ENCODE assay signal across 28 cellular contexts in genomic region chr9:105683688-105684275, GRCh38. TPM values are rescaled to one million over a fixed set of nuclear protein-coding genes. Genes with fewer than 3 reads are reported as not detected.
"Had no signal": no experiment of that assay in that cellular context is flagged by ENCODE, and none has a peak within 500 bp of the region (broad histone marks: within the 10 kb centered on the region; RNA-seq: fewer than 3 reads in every experiment).

No MANE protein-coding gene starts in this region.

- H3K4me1 ChIP-seq: esophagus squamous epithelium, testis, tibial artery had no signal

- DNase-seq: cortex of kidney; effector memory CD8-positive, alpha-beta T cell; erythroblast; esophagus squamous epithelium; foreskin melanocyte; mesenchymal stem cell; mucosa of descending colon; naive thymus-derived CD8-positive, alpha-beta T cell; occipital lobe; ovary; posterior cingulate gyrus; retina; right lobe of liver; stimulated activated CD4-positive, alpha-beta T cell treated with anti-CD3 and anti-CD28 coated beads, Interleukin-2, amount 100 ng/mL, for 24 hours; stimulated activated CD4-positive, alpha-beta T cell treated with anti-CD3 and anti-CD28 coated beads, Interleukin-4, amount 100 ng/mL, for 24 hours; stimulated activated naive CD8-positive, alpha-beta T cell treated with anti-CD3 and anti-CD28 coated beads, Interleukin-15, Interleukin-2, amounts not matched to agents 100 U/mL and 50 U/mL, for 24 hours; substantia nigra; testis; tibial artery had no signal

- H3K4me1 Mint-ChIP-seq: mesothelial cell of epicardium; naive thymus-derived CD8-positive, alpha-beta T cell; stimulated activated memory B cell treated with anti-CD40 and anti-IgM and Interleukin-4, amounts not matched to agents 10 μg/mL and 1 μg/mL and 100 μg/mL, for 72 hours had no signal

- H3K27ac Mint-ChIP-seq: mesothelial cell of epicardium; naive thymus-derived CD8-positive, alpha-beta T cell; stimulated activated memory B cell treated with anti-CD40 and anti-IgM and Interleukin-4, amounts not matched to agents 10 μg/mL and 1 μg/mL and 100 μg/mL, for 72 hours; type B pancreatic cell had no signal

- H3K4me3 Mint-ChIP-seq: effector memory CD8-positive, alpha-beta T cell; mesothelial cell of epicardium; naive thymus-derived CD8-positive, alpha-beta T cell; stimulated activated memory B cell treated with anti-CD40 and anti-IgM and Interleukin-4, amounts not matched to agents 10 μg/mL and 1 μg/mL and 100 μg/mL, for 72 hours; type B pancreatic cell had no signal

- H3K27me3 Mint-ChIP-seq: stimulated activated memory B cell treated with anti-CD40 and anti-IgM and Interleukin-4, amounts not matched to agents 10 μg/mL and 1 μg/mL and 100 μg/mL, for 72 hours had no signal

- H3K36me3 Mint-ChIP-seq: mesothelial cell of epicardium; naive thymus-derived CD8-positive, alpha-beta T cell; stimulated activated memory B cell treated with anti-CD40 and anti-IgM and Interleukin-4, amounts not matched to agents 10 μg/mL and 1 μg/mL and 100 μg/mL, for 72 hours; type B pancreatic cell had no signal

- H3K27me3 ChIP-seq: ovary, right lobe of liver, testis, tibial artery had no signal

- ATAC-seq: effector memory CD8-positive, alpha-beta T cell; left lobe of liver; mucosa of descending colon; naive thymus-derived CD8-positive, alpha-beta T cell; right lobe of liver; stimulated activated memory B cell treated with anti-CD40 and anti-IgM and Interleukin-4, amounts not matched to agents 10 μg/mL and 1 μg/mL and 100 μg/mL, for 72 hours; stimulated activated naive CD8-positive, alpha-beta T cell treated with anti-CD3 and anti-CD28 coated beads, Interleukin-15, Interleukin-2, amounts not matched to agents 100 U/mL and 50 U/mL, for 24 hours had no signal

- H3K36me3 ChIP-seq: esophagus squamous epithelium, ovary, right lobe of liver, tibial artery had no signal

- H3K9me3 ChIP-seq: esophagus squamous epithelium, mucosa of descending colon, ovary, right lobe of liver, testis, tibial artery had no signal

- H3K9me3 Mint-ChIP-seq: effector memory CD8-positive, alpha-beta T cell; mesothelial cell of epicardium; naive thymus-derived CD8-positive, alpha-beta T cell; stimulated activated memory B cell treated with anti-CD40 and anti-IgM and Interleukin-4, amounts not matched to agents 10 μg/mL and 1 μg/mL and 100 μg/mL, for 72 hours; type B pancreatic cell had no signal

- H3K27ac ChIP-seq: esophagus squamous epithelium, ovary, right lobe of liver, testis, tibial artery had no signal

- H3K4me3 ChIP-seq: esophagus squamous epithelium, mucosa of descending colon, ovary, right lobe of liver, testis, tibial artery had no signal

RNA-seq across cellular contexts. Expression of gene TAL2, which starts 21.5 kb away (rescaled TPM):
- total RNA-seq: esophagus squamous epithelium; left lobe of liver; lower leg skin; lung microvascular endothelial cell; naive thymus-derived CD8-positive, alpha-beta T cell; pulmonary artery endothelial cell; testis had no signal
- polyA plus RNA-seq: keratinocyte, urinary bladder had no signal
